Comparison of ENCODE assay signal across 8 cellular contexts in the genomic region with DNA sequence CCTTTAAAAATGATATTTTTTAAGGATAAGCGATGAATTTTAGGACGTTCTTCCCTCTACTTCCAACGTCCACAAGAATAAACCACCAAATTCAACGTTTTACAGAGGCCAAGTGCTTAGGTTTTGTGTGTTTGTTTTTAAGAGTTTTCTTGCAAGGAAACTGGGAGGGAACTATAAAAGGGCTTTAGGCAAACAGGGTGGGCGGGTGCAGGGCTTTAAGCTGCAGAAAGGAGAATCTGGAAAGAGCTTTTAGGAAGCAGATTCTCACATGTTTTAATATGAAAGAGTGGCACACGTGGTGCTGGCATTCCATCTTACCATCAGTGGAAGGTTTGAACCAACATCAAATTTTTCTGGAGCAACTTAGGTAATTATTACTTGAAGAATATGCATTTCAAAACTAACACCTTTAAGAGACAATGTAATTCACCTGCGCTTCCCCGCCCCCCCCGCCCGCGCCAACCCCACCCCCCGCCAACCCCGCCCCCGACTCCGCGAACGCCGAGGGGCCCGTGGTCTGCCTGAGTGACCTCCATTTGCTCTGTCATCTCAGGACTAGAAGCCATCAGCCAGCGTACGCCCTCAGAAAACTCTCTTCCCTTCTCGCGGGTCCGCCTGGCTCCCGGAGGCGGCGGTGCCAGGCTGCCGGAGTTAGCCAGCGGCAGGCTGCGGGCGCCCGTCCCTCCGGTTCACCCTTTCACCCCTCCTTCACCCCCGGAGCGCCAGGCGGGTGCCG. TPM values are rescaled to one million over a fixed set of nuclear protein-coding genes. Genes with fewer than 3 reads are reported as not detected.
DNase-seq lines count a peak whose midpoint lies in the region; ATAC-seq and TF ChIP-seq lines count a peak whose summit lies in the region.

No MANE protein-coding gene starts in this region.

- intact Hi-C loops in colonic mucosa (cut with DNase I): no loop called here

- H3K4me3 ChIP-seq in colonic mucosa (peak overlapping the region; percentile 96), mucosa of stomach (ENCODE audit: low read length) (peak overlapping the region; percentile 60)

- DNase-seq in Daoy (ENCODE audit: low read depth) (peak; percentile 3), NCI-H2227 treated with DMSO at 0.1 percent for 48 hours (lab: John Stamatoyannopoulos, UW) (peak; percentile 58), colonic mucosa (peak; percentile 78), NCI-H2029 (lab: John Stamatoyannopoulos, UW) (no peak), occipital lobe (lab: John Stamatoyannopoulos, UW) (no peak)

- no peaks in the 10 kb centered on the region for H3K9me3 ChIP-seq in colonic mucosa
- H3K9me3 ChIP-seq in mucosa of stomach (ENCODE audit: control insufficient read depth, low read length): no peaks in the 10 kb centered on the region

- TF ChIP-seq CTCF in colonic mucosa (IDR thresholded peaks at IDR 0.05): no peak

- H3K4me1 ChIP-seq in colonic mucosa (no peaks in the 10 kb centered on the region), mucosa of stomach (ENCODE audit: control insufficient read depth, insufficient read depth, low read length) (peaks cover 6% of the 10 kb centered on the region)

- H3K27me3 ChIP-seq in colonic mucosa (no peaks in the 10 kb centered on the region), mucosa of stomach (ENCODE audit: control insufficient read depth, insufficient read depth, low read length) (no peaks in the 10 kb centered on the region)

- peak overlapping the region; percentile 86 to 93 for H3K9ac ChIP-seq in colonic mucosa (ENCODE audit: low read depth in 2 of 2, low read length in 2 of 2)
- peak overlapping the region; percentile 90 for H3K9ac ChIP-seq in mucosa of stomach (ENCODE audit: low read length)

- ATAC-seq in GM19468 (IDR thresholded peaks at IDR 0.05; ENCODE audit: extremely low read depth, unreplicated experiment): peak; percentile 6
- ATAC-seq in HG02981 (IDR thresholded peaks at IDR 0.05; ENCODE audit: unreplicated experiment): no peak

- H3K36me3 ChIP-seq in colonic mucosa (no peaks in the 10 kb centered on the region), mucosa of stomach (ENCODE audit: control insufficient read depth, insufficient read depth, low read length) (no peaks in the 10 kb centered on the region)

- peak overlapping the region; percentile 95 for H3K27ac ChIP-seq in colonic mucosa

RNA-seq across cellular contexts. Expression of gene PIK3R1, which starts 0.9 kb away (rescaled TPM):
- total RNA-seq in Daoy (2014; rRNA removed; shearing (Covaris generic)): 8.2 and 13.8 TPM in 2 replicates
- total RNA-seq in colonic mucosa (10 to 100 TPM; 42.9 to 58.1 TPM), occipital lobe (177 TPM)

Comparison
In these comparisons a context has a peak if more than half of its experiments do, and no peak if none do; other contexts are left out.
1. DNase-seq: peak in Daoy (single experiment), NCI-H2227 treated with DMSO at 0.1 percent for 48 hours (single experiment) and colonic mucosa (single experiment); none in NCI-H2029 (single experiment) and occipital lobe (single experiment).